ENCODE assay signal across 9 cellular contexts in the genomic region with DNA sequence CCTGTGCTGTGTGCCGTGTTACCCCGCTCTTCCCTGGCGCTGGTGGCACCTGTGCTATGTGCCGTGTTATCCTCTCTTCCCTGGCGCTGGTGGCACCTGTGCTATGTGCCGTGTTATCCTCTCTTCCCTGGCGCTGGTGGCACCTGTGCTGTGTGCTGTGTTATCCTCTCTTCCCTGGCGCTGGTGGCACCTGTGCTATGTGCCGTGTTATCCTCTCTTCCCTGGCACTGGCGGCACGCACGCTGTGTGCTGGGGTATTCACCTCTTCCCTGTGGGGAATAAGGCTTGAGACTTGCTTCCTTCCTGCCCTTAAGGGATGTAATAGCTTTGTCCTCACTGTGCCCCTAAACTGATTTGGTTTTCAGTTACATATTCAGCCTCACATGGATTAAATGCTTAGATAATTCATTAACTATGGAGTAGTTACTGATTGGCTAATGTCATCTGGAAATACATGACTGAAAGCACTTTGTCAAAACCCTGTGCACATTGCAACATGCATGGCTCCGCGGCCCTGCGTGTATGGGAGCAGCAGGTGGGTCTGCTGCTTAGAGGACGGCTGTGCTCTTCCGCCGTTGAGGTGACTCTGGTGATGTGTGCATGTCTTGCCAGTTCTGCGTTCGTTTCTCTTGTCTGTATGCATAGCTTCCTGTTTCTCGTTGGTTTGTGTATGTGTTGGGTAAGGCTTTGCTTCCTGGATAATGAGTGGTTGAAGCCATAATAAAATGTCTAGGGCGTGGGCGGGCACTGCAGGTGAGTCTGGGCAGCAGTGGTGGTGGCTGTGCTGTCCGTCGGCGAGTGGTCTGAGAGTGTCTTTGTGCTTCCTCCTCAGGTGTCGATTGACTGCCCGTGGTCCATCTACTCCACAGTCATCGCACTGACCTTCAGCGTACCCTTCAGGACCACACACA. TPM values are rescaled to one million over a fixed set of nuclear protein-coding genes. Genes with fewer than 3 reads are reported as not detected.
A peak's percentile ranks its signal among the peaks of the same experiment; 100 is the strongest.
DNase-seq lines count a peak whose midpoint lies in the region; ATAC-seq and FAIRE-seq lines count a peak whose summit lies in the region.
"Had no signal": no experiment of that assay in that cellular context is flagged by ENCODE, and none has a peak within 500 bp of the region (broad histone marks: within the 10 kb centered on the region; RNA-seq: fewer than 3 reads in every experiment).

No MANE protein-coding gene starts in this region.

- H3K27ac Mint-ChIP-seq in central memory CD8-positive, alpha-beta T cell (ENCODE audit: low read depth): peak overlapping the region; percentile 98

- H3K27me3 Mint-ChIP-seq in central memory CD8-positive, alpha-beta T cell: no peaks in the 10 kb centered on the region

- ATAC-seq in central memory CD8-positive, alpha-beta T cell (replicated peaks; ENCODE audit: extremely low read depth, poor library complexity, severe bottlenecking): peak; percentile 94
- ATAC-seq in GM18498 (IDR thresholded peaks at IDR 0.05; ENCODE audit: unreplicated experiment): no peak

- FAIRE-seq in GM19239 (lab: Jason Lieb, UNC): peak; percentile 90
- FAIRE-seq: endothelial cell of umbilical vein had no signal

- peaks cover 68% of the 10 kb centered on the region for H3K36me3 Mint-ChIP-seq in central memory CD8-positive, alpha-beta T cell (ENCODE audit: insufficient read depth)

- DNase-seq in GM19239 (ENCODE audit: insufficient read length, low spot score): peak; percentile 48
- peak; percentile 55 for DNase-seq in NOMO-1 treated with dmso at 0.1 percent for 144 hours (lab: John Stamatoyannopoulos, UW; ENCODE audit: unreplicated experiment)
- peak in 1 of 2 donors; percentile 46 for DNase-seq in central memory CD8-positive, alpha-beta T cell (ENCODE audit: low spot score in 2 of 2)
- peak; percentile 95 for DNase-seq in renal cortical epithelial cell (ENCODE audit: low read depth)
- DNase-seq in NCI-H2107 (lab: John Stamatoyannopoulos, UW): no peak
- DNase-seq in amniotic stem cell (lab: John Stamatoyannopoulos, UW): no peak
- no peak for DNase-seq in NCI-H82 treated with DMSO at 0.1 percent for 48 hours (lab: John Stamatoyannopoulos, UW; ENCODE audit: unreplicated experiment)

- H3K4me3 Mint-ChIP-seq in central memory CD8-positive, alpha-beta T cell: peak overlapping the region; percentile 81

- H3K4me1 Mint-ChIP-seq in central memory CD8-positive, alpha-beta T cell: peaks cover 63% of the 10 kb centered on the region

- no peaks in the 10 kb centered on the region for H3K9me3 Mint-ChIP-seq in central memory CD8-positive, alpha-beta T cell

RNA-seq across cellular contexts. Expression of gene PWP2, which starts 17.9 kb away (rescaled TPM):
- total RNA-seq in renal cortical epithelial cell: 5.4 TPM in 1 of 2 replicates, not detected in the other

RNA-seq across cellular contexts. Expression of gene GATD3, which starts 44.2 kb away (rescaled TPM):
- 5.3 and 14.9 TPM in 2 replicates for total RNA-seq in renal cortical epithelial cell

Comparison
In these comparisons a context has a peak if more than half of its experiments do, and no peak if none do; other contexts are left out.
1. DNase-seq: peak in GM19239 (single experiment), NOMO-1 treated with dmso at 0.1 percent for 144 hours (single experiment) and renal cortical epithelial cell (single experiment); none in NCI-H2107 (single experiment), amniotic stem cell (single experiment) and NCI-H82 treated with DMSO at 0.1 percent for 48 hours (single experiment).